Comparison of ENCODE assay signal across 15 cellular contexts in genomic region chr13:113305208-113305607, GRCh38. TPM values are rescaled to one million over a fixed set of nuclear protein-coding genes. Genes with fewer than 3 reads are reported as not detected.
DNase-seq lines count a peak whose midpoint lies in the region; ATAC-seq, FAIRE-seq and TF ChIP-seq lines count a peak whose summit lies in the region.
"Had no signal": no experiment of that assay in that cellular context is flagged by ENCODE, and none has a peak within 500 bp of the region (broad histone marks: within the 10 kb centered on the region; RNA-seq: fewer than 3 reads in every experiment).

No MANE protein-coding gene starts in this region.

- H2BK12ac ChIP-seq in mesenchymal stem cell (ENCODE audit: low read length in 2 of 2) = no peak overlapping the region

- DNase-seq in AG20443 (ENCODE audit: low spot score) = peak; percentile 71
- peak; percentile 10 for DNase-seq in HS-5 (ENCODE audit: low read depth)
- DNase-seq in brain microvascular endothelial cell = peak; percentile 68
- DNase-seq in mesenchymal stem cell = peak; percentile 45
- no peak for DNase-seq in retina
- DNase-seq in mucosa of descending colon = no peak
- DNase-seq in GM12891 (ENCODE audit: insufficient read length, low spot score) = no peak
- no peak for DNase-seq in iPS-NIHi11 (ENCODE audit: low spot score)
- DNase-seq: activated CD4-positive, alpha-beta T cell treated with anti-CD3 and anti-CD28 coated beads, Interleukin-2, amount 10 ng/mL, durations not matched to agents 24 days and 14 days; CD8-positive, alpha-beta memory T cell; cerebellar nuclear complex; NCI-H748 treated with DMSO at 0.1 percent for 48 hours; stimulated activated CD4-positive, alpha-beta T cell treated with anti-CD3 and anti-CD28 coated beads, Interleukin-4, amount 100 ng/mL, for 1 hour had no signal

- H2BK120ac ChIP-seq in mesenchymal stem cell (ENCODE audit: low read depth, low read length) = no peak overlapping the region

- H3K27me3 ChIP-seq in brain microvascular endothelial cell (replicated peaks) (no peaks in the 10 kb centered on the region), mesenchymal stem cell (ENCODE audit: control insufficient read depth in 1 of 2, insufficient read depth in 1 of 2, low read length in 2 of 2) (no peaks in the 10 kb centered on the region)

- in situ Hi-C loops in brain microvascular endothelial cell (cut with HindIII; ENCODE audit: low pct_ligation_motif_present, low sequenced_read_pairs) = no loop called here

- no peak for ATAC-seq in mucosa of descending colon

- H3K9me3 ChIP-seq in mesenchymal stem cell (ENCODE audit: control insufficient read depth, low read length) (no peaks in the 10 kb centered on the region), mucosa of descending colon (no peaks in the 10 kb centered on the region)
- H3K9me3 ChIP-seq: HAP-1 had no signal

- TF ChIP-seq CTCF in brain microvascular endothelial cell (IDR thresholded peaks at IDR 0.05; ENCODE audit: low read depth, low read length, missing control alignments) (no peak), mucosa of descending colon (IDR thresholded peaks at IDR 0.05) (no peak)

- H2BK5ac ChIP-seq in mesenchymal stem cell (ENCODE audit: low read depth, low read length, poor library complexity, severe bottlenecking) = no peak overlapping the region

- intact Hi-C loops in mucosa of descending colon (cut with DNase I, micrococcal nuclease) = no loop called here

- H3K27ac ChIP-seq in brain microvascular endothelial cell (no peak overlapping the region), mesenchymal stem cell (ENCODE audit: low read length, poor library complexity, severe bottlenecking) (no peak overlapping the region)

- 74% methylated on average over 6 of the region's 7 CpGs for WGBS in mesenchymal stem cell

- no peak overlapping the region for H2AK5ac ChIP-seq in mesenchymal stem cell (ENCODE audit: low read length, severe bottlenecking)

- H4K8ac ChIP-seq in mesenchymal stem cell (ENCODE audit: low read length) = no peak overlapping the region

- H3K4me2 ChIP-seq in mesenchymal stem cell (ENCODE audit: low read length, poor library complexity, severe bottlenecking) = no peak overlapping the region

- H3K4me1 ChIP-seq in mesenchymal stem cell (ENCODE audit: control insufficient read depth, insufficient read depth, low read depth, low read length) (peaks cover 12% of the 10 kb centered on the region), mucosa of descending colon (ENCODE audit: low read depth) (no peaks in the 10 kb centered on the region)
- H3K4me1 ChIP-seq: HAP-1 had no signal

- H2AFZ ChIP-seq in mesenchymal stem cell (ENCODE audit: low read depth, low read length) = no peak overlapping the region

- H4K91ac ChIP-seq in mesenchymal stem cell (ENCODE audit: low read length) = no peak overlapping the region

- no peak overlapping the region for H3K23ac ChIP-seq in mesenchymal stem cell (ENCODE audit: low read length in 2 of 2)

- no peak overlapping the region for H3K9ac ChIP-seq in mesenchymal stem cell (ENCODE audit: low read length)

- FAIRE-seq in GM12891 (lab: Jason Lieb, UNC) = no peak

- H3K79me1 ChIP-seq in mesenchymal stem cell (replicated peaks; ENCODE audit: low read length, poor library complexity, severe bottlenecking) = peaks cover 7% of the 10 kb centered on the region

- H2BK15ac ChIP-seq in mesenchymal stem cell (ENCODE audit: low read depth, poor library complexity, severe bottlenecking) = no peak overlapping the region

- no peak overlapping the region for H3K18ac ChIP-seq in mesenchymal stem cell (ENCODE audit: low read depth in 1 of 2, low read length in 2 of 2)

- H3K14ac ChIP-seq in mesenchymal stem cell (ENCODE audit: low read length in 2 of 2) = no peak overlapping the region

- H3K36me3 ChIP-seq in brain microvascular endothelial cell (replicated peaks) = peaks cover 8% of the 10 kb centered on the region
- H3K36me3 ChIP-seq in mesenchymal stem cell (ENCODE audit: control insufficient read depth in 1 of 2, insufficient read depth in 2 of 2, low read depth in 1 of 2, low read length in 2 of 2) = peaks cover 12 to 16% of the 10 kb centered on the region in 2 experiments
- H3K36me3 ChIP-seq in mucosa of descending colon (ENCODE audit: low read depth) = no peaks in the 10 kb centered on the region

- no peak overlapping the region for H3K4ac ChIP-seq in mesenchymal stem cell (ENCODE audit: low read depth in 1 of 2, low read length in 2 of 2)

- H3K4me3 ChIP-seq in brain microvascular endothelial cell (ENCODE audit: low read depth, low read length) (no peak overlapping the region), mesenchymal stem cell (ENCODE audit: insufficient read depth in 1 of 2, low read depth in 1 of 2, low read length in 2 of 2) (peak overlapping the region in 1 of 2 experiments; percentile 16), mucosa of descending colon (no peak overlapping the region)
- H3K4me3 ChIP-seq: HAP-1 had no signal

- no peak for TF ChIP-seq POLR2A in GM12891 (IDR thresholded peaks at IDR 0.05; ENCODE audit: low read depth, low read length)

TF ChIP-seq in GM12891, 5 proteins besides CTCF, POLR2A, EP300 and RAD21:
- TF ChIP-seq POU2F2 (IDR thresholded peaks at IDR 0.05; ENCODE audit: low read depth, low read length) (no peak), PAX5 (IDR thresholded peaks at IDR 0.05; ENCODE audit: insufficient read depth, low read length, severe bottlenecking) (no peak), TAF1 (IDR thresholded peaks at IDR 0.05; ENCODE audit: low read depth, low read length) (no peak), SPI1 (IDR thresholded peaks at IDR 0.05; ENCODE audit: low read depth, low read length) (no peak), POLR2AphosphoS5 (IDR thresholded peaks at IDR 0.05; ENCODE audit: low read depth, low read length) (no peak)

RNA-seq across cellular contexts. Expression of gene LAMP1, which starts 8.2 kb away (rescaled TPM):
- polyA plus RNA-seq in mesenchymal stem cell (2013, experiment 1 of 2) = 393 TPM
- polyA plus RNA-seq in mesenchymal stem cell (2013, experiment 2 of 2) = 389 TPM
- 100 to 1,000 TPM; 182 to 207 (median 205) TPM for total RNA-seq in mucosa of descending colon
- polyA plus RNA-seq in GM12891 (2012; ENCODE audit: low read depth, missing spikeins) = 47.7 TPM

RNA-seq across cellular contexts. Expression of gene GRTP1, which starts 58.7 kb away (rescaled TPM):
- polyA plus RNA-seq in mesenchymal stem cell (2013, experiment 1 of 2) = 0.32 TPM
- polyA plus RNA-seq in mesenchymal stem cell (2013, experiment 2 of 2) = 0.23 TPM
- total RNA-seq in mucosa of descending colon = 10 to 100 TPM; 31.6 to 64.8 (median 43.3) TPM
- 0.45 TPM for polyA plus RNA-seq in GM12891 (2012; ENCODE audit: low read depth, missing spikeins)
- total RNA-seq: activated CD4-positive, alpha-beta T cell treated with anti-CD3 and anti-CD28 coated beads, Interleukin-2, amount 10 ng/mL, durations not matched to agents 24 days and 14 days; activated T-helper 2 cell treated with anti-CD3 and anti-CD28 coated beads, Interferon-gamma antibody, Interleukin-2, Interleukin-4, amounts not matched to agents 10 μg/mL and 5 μg/mL and 100 μg/mL, durations not matched to agents 14 hours and 24 hours and 36 hours; CD8-positive, alpha-beta memory T cell had no signal
- polyA plus RNA-seq: CD8-positive, alpha-beta memory T cell had no signal

Comparison
In these comparisons a context has a peak if more than half of its experiments do, and no peak if none do; other contexts are left out.
1. DNase-seq: peak in AG20443 (single experiment), HS-5 (single experiment), brain microvascular endothelial cell (single experiment) and mesenchymal stem cell (single experiment); none in retina (single experiment), mucosa of descending colon (0 of 3), GM12891 (single experiment) and iPS-NIHi11 (single experiment).